11 cellular contexts compared by ENCODE assay signal in genomic region chr22:50314081-50314454, GRCh38. TPM values are rescaled to one million over a fixed set of nuclear protein-coding genes. Genes with fewer than 3 reads are reported as not detected.
DNase-seq lines count a peak whose midpoint lies in the region; ATAC-seq and TF ChIP-seq lines count a peak whose summit lies in the region.
"Had no signal": no experiment of that assay in that cellular context is flagged by ENCODE, and none has a peak within 500 bp of the region (broad histone marks: within the 10 kb centered on the region; RNA-seq: fewer than 3 reads in every experiment).

No MANE protein-coding gene starts in this region.

- H3K9ac ChIP-seq in DND-41 (ENCODE audit: low read depth, low read length) (no peak overlapping the region), neural progenitor cell (no peak overlapping the region), mesendoderm (ENCODE audit: low read length) (no peak overlapping the region)

- no peak overlapping the region for H3K18ac ChIP-seq in mesendoderm (ENCODE audit: low read length)

- H3K4me1 ChIP-seq in DND-41 (ENCODE audit: insufficient read depth, low read length) (peaks cover 4% of the 10 kb centered on the region; the same call in 1 of the 2 replicates), neural progenitor cell (peaks cover 9% of the 10 kb centered on the region), mesendoderm (ENCODE audit: control insufficient read depth, low read depth, low read length) (no peaks in the 10 kb centered on the region)
- H3K4me1 ChIP-seq: gastrocnemius medialis, right lobe of liver had no signal

- TF ChIP-seq CTCF in DND-41 (IDR thresholded peaks at IDR 0.05; ENCODE audit: borderline replicate concordance, extremely low read depth, low read length, poor library complexity, severe bottlenecking) (no peak), neural progenitor cell (IDR thresholded peaks at IDR 0.05) (no peak)

- H3K4me3 Mint-ChIP-seq in activated naive CD4-positive, alpha-beta T cell treated with anti-CD3 and anti-CD28 coated beads, Interleukin-2, amount 50 U/mL, for 24 hours = peak overlapping the region; percentile 87
- peak overlapping the region; percentile 16 for H3K4me3 Mint-ChIP-seq in neural progenitor cell

- H2AFZ ChIP-seq in DND-41 (ENCODE audit: low read depth, low read length) (peak overlapping the region; percentile 62; the same call in 1 of the 2 replicates), neural progenitor cell (replicated peaks) (no peak overlapping the region)

- H3K79me1 ChIP-seq in mesendoderm (ENCODE audit: low read length) = no peaks in the 10 kb centered on the region

- H2AK5ac ChIP-seq in mesendoderm (ENCODE audit: low read length) = no peak overlapping the region

- no CpG with 5 or more reads among the region's 14 CpGs for WGBS in mesendoderm (ENCODE audit: extremely low coverage, insufficient coverage, low lambda C conversion rate)

- H4K8ac ChIP-seq in mesendoderm (ENCODE audit: low read depth, low read length) = no peak overlapping the region

- no peak overlapping the region for H2BK15ac ChIP-seq in mesendoderm (replicated peaks; ENCODE audit: low read depth)

- no peak overlapping the region for H3K4ac ChIP-seq in mesendoderm (ENCODE audit: low read depth, low read length)

- H3K27ac Mint-ChIP-seq in activated naive CD4-positive, alpha-beta T cell treated with anti-CD3 and anti-CD28 coated beads, Interleukin-2, amount 50 U/mL, for 24 hours = peak overlapping the region; percentile 78
- H3K27ac Mint-ChIP-seq in neural progenitor cell = no peak overlapping the region

- peaks cover 9% of the 10 kb centered on the region for H3F3A ChIP-seq in neural progenitor cell (ENCODE audit: low read depth)

- H4K20me1 ChIP-seq in DND-41 (ENCODE audit: insufficient read depth, low read length) (peaks cover 14% of the 10 kb centered on the region; the same call in 1 of the 2 replicates), neural progenitor cell (ENCODE audit: low read depth) (no peaks in the 10 kb centered on the region)

- no peak for DNase-seq in DND-41
- DNase-seq in neural progenitor cell (ENCODE audit: low spot score) = no peak
- DNase-seq in HuH-7.5 (ENCODE audit: low spot score) = no peak
- DNase-seq in NCI-H2081 treated with DMSO at 0.1 percent for 48 hours (lab: John Stamatoyannopoulos, UW) = no peak
- DNase-seq in GM19240 (ENCODE audit: insufficient read length, low spot score) = no peak
- no peak for DNase-seq in mesendoderm
- DNase-seq: gastrocnemius medialis, NCI-H69 had no signal

- no peak overlapping the region for H2BK120ac ChIP-seq in mesendoderm (ENCODE audit: low read depth, low read length)

- H3K79me2 ChIP-seq in DND-41 (ENCODE audit: insufficient read depth, low read length) (no peaks in the 10 kb centered on the region), neural progenitor cell (ENCODE audit: low read depth) (no peaks in the 10 kb centered on the region), mesendoderm (ENCODE audit: control insufficient read depth, insufficient read depth, low read length) (no peaks in the 10 kb centered on the region)

- peaks cover 16% of the 10 kb centered on the region for H3K4me1 Mint-ChIP-seq in activated naive CD4-positive, alpha-beta T cell treated with anti-CD3 and anti-CD28 coated beads, Interleukin-2, amount 50 U/mL, for 24 hours
- H3K4me1 Mint-ChIP-seq in neural progenitor cell = peaks cover 5% of the 10 kb centered on the region

- no peak overlapping the region for H2BK5ac ChIP-seq in mesendoderm (ENCODE audit: low read length)

- no peak overlapping the region for H3K23ac ChIP-seq in mesendoderm (ENCODE audit: low read length)

- peak overlapping the region; percentile 41; the same call in 1 of the 2 replicates for H3K4me2 ChIP-seq in DND-41 (ENCODE audit: insufficient read depth, low read length)
- no peak overlapping the region for H3K4me2 ChIP-seq in neural progenitor cell
- no peak overlapping the region for H3K4me2 ChIP-seq in mesendoderm (ENCODE audit: low read length)

- H3K9me3 ChIP-seq in DND-41 (ENCODE audit: insufficient read depth, low read length, severe bottlenecking) (no peaks in the 10 kb centered on the region), neural progenitor cell (ENCODE audit: low read depth) (no peaks in the 10 kb centered on the region)
- H3K9me3 ChIP-seq: gastrocnemius medialis, right lobe of liver had no signal

- H3K56ac ChIP-seq in mesendoderm (ENCODE audit: low read length) = no peak overlapping the region

- no peaks in the 10 kb centered on the region for H3K27me3 Mint-ChIP-seq in activated naive CD4-positive, alpha-beta T cell treated with anti-CD3 and anti-CD28 coated beads, Interleukin-2, amount 50 U/mL, for 24 hours
- peaks cover 4% of the 10 kb centered on the region for H3K27me3 Mint-ChIP-seq in neural progenitor cell (ENCODE audit: insufficient read depth, low read depth)

- ATAC-seq in DND-41 (ENCODE audit: insufficient read depth, low read depth) = no peak
- peak; percentile 17 for ATAC-seq in HG02884 (IDR thresholded peaks at IDR 0.05; ENCODE audit: unreplicated experiment)
- ATAC-seq: gastrocnemius medialis had no signal

- no peaks in the 10 kb centered on the region for H3K9me3 Mint-ChIP-seq in activated naive CD4-positive, alpha-beta T cell treated with anti-CD3 and anti-CD28 coated beads, Interleukin-2, amount 50 U/mL, for 24 hours
- no peaks in the 10 kb centered on the region for H3K9me3 Mint-ChIP-seq in neural progenitor cell

- H3K27ac ChIP-seq in DND-41 (ENCODE audit: low read length) = no peak overlapping the region
- no peak overlapping the region for H3K27ac ChIP-seq in neural progenitor cell
- H3K27ac ChIP-seq in mesendoderm (ENCODE audit: low read depth, low read length) = no peak overlapping the region
- H3K27ac ChIP-seq: gastrocnemius medialis, right lobe of liver had no signal

- no peaks in the 10 kb centered on the region for H3K36me3 ChIP-seq in DND-41 (ENCODE audit: insufficient read depth, low read length)
- H3K36me3 ChIP-seq in neural progenitor cell = no peaks in the 10 kb centered on the region
- no peaks in the 10 kb centered on the region for H3K36me3 ChIP-seq in mesendoderm (ENCODE audit: control insufficient read depth, insufficient read depth, low read length)
- H3K36me3 ChIP-seq: gastrocnemius medialis, right lobe of liver had no signal

- H3K4me3 ChIP-seq in DND-41 (ENCODE audit: low read depth in 1 of 2, low read length in 2 of 2) = no peak overlapping the region
- no peak overlapping the region for H3K4me3 ChIP-seq in neural progenitor cell
- no peak overlapping the region for H3K4me3 ChIP-seq in mesendoderm (ENCODE audit: low read length)
- H3K4me3 ChIP-seq: right lobe of liver had no signal

- no peak overlapping the region for H4K5ac ChIP-seq in mesendoderm (ENCODE audit: low read length)

- H3K27me3 ChIP-seq in DND-41 (ENCODE audit: insufficient read depth, low read length, poor library complexity) = peaks cover 12% of the 10 kb centered on the region
- H3K27me3 ChIP-seq in neural progenitor cell = no peaks in the 10 kb centered on the region
- H3K27me3 ChIP-seq in mesendoderm (ENCODE audit: insufficient read depth, low read length, poor library complexity) = no peaks in the 10 kb centered on the region
- H3K27me3 ChIP-seq: gastrocnemius medialis, right lobe of liver had no signal

- H3K36me3 Mint-ChIP-seq in activated naive CD4-positive, alpha-beta T cell treated with anti-CD3 and anti-CD28 coated beads, Interleukin-2, amount 50 U/mL, for 24 hours = no peaks in the 10 kb centered on the region
- peaks cover 2% of the 10 kb centered on the region for H3K36me3 Mint-ChIP-seq in neural progenitor cell

RNA-seq across cellular contexts. Expression of gene PLXNB2, which starts 6.6 kb away (rescaled TPM):
- total RNA-seq in neural progenitor cell (ENCODE audit: low replicate concordance) = 32.4 and 94.1 TPM in 2 replicates
- 34.1 TPM for polyA plus RNA-seq in mesendoderm (2013, experiment 1 of 2)
- 33.7 TPM for polyA plus RNA-seq in mesendoderm (2013, experiment 2 of 2)

RNA-seq across cellular contexts. Expression of gene DENND6B, which starts 12.7 kb away (rescaled TPM):
- 1.0 and 7.8 TPM in 2 replicates for total RNA-seq in neural progenitor cell (ENCODE audit: low replicate concordance)
- 0.08 TPM for polyA plus RNA-seq in mesendoderm (2013, experiment 1 of 2)
- 0.08 TPM for polyA plus RNA-seq in mesendoderm (2013, experiment 2 of 2)

RNA-seq across cellular contexts. Expression of gene PPP6R2, which starts 29.1 kb away (rescaled TPM):
- total RNA-seq in neural progenitor cell (ENCODE audit: low replicate concordance) = 32.6 and 65.5 TPM in 2 replicates
- polyA plus RNA-seq in mesendoderm (2013, experiment 1 of 2) = 15.2 TPM
- polyA plus RNA-seq in mesendoderm (2013, experiment 2 of 2) = 16.2 TPM

RNA-seq across cellular contexts. Expression of gene MAPK11, which starts 43.9 kb away (rescaled TPM):
- total RNA-seq in neural progenitor cell (ENCODE audit: low replicate concordance) = 0.37 TPM in 1 of 2 replicates, not detected in the other
- 0.42 TPM for polyA plus RNA-seq in mesendoderm (2013, experiment 1 of 2)
- 0.36 TPM for polyA plus RNA-seq in mesendoderm (2013, experiment 2 of 2)

RNA-seq across cellular contexts. Expression of gene MAPK12, which starts 52.6 kb away (rescaled TPM):
- total RNA-seq in neural progenitor cell (ENCODE audit: low replicate concordance) = 18.7 and 28.4 TPM in 2 replicates
- polyA plus RNA-seq in mesendoderm (2013, experiment 1 of 2) = 5.1 TPM
- polyA plus RNA-seq in mesendoderm (2013, experiment 2 of 2) = 5.2 TPM
